8 cellular contexts compared by ENCODE assay signal in the genomic region with DNA sequence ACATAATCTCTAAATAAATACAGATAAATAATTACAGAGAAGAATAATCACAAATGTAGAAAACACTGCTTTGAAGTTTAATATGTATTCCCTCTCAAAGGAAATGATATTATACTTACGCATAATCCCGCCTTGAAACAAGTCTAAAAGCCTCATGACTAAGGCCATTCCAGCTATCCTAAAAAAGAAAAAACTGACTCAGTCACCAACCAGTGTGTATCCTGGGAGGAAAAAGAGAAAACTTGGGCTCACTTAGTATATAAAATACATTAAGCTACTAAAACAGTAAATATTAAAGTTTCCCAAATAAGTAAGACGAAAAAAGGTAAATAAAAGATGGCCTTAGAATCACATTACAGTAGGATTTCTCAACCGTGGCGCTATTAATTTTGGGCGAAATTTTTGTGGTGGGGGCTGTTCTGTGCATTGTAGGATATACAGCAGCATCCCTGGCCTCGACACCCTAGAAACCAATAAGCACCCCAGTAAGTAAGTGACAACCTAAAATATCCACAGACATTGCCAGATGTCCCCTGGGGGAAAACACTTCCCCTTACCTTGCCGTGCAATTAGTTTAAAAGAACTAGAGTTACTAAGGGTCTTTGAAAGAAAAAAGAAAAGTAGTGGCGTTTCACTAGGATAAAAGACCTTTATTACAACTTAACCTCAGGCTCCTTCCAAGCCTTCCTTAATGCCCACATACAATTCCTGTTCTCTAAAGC.
DNase-seq lines count a peak whose midpoint lies in the region; ATAC-seq, FAIRE-seq and TF ChIP-seq lines count a peak whose summit lies in the region.

No MANE protein-coding gene starts in this region.

- ATAC-seq in HG02678 (IDR thresholded peaks at IDR 0.05; ENCODE audit: unreplicated experiment): no peak

- FAIRE-seq in H54 (lab: Jason Lieb, UNC): no peak

- H3K79me2 ChIP-seq in KMS-11 (ENCODE audit: insufficient read depth, low read depth): peaks cover 61% of the 10 kb centered on the region

- no peaks in the 10 kb centered on the region for H3K9me3 ChIP-seq in muscle layer of duodenum (ENCODE audit: control insufficient read depth in 1 of 2, low read length in 2 of 2)

- H3K4me3 ChIP-seq in KMS-11 (IDR thresholded peaks at IDR 0.05; ENCODE audit: insufficient read depth, low read depth, low read length) (no peak overlapping the region), choroid plexus epithelial cell (ENCODE audit: low read depth, low read length) (peak overlapping the region; percentile 100), muscle layer of duodenum (ENCODE audit: low read depth in 1 of 2, low read length in 2 of 2) (peak overlapping the region; percentile 94 to 98)

- TF ChIP-seq CTCF in KMS-11 (conservative IDR thresholded peaks at IDR 0.05; ENCODE audit: low read depth, low read length) (no peak), choroid plexus epithelial cell (conservative IDR thresholded peaks at IDR 0.05; ENCODE audit: low read depth, low read length) (no peak)

- TF ChIP-seq POLR2A in H54 (IDR thresholded peaks at IDR 0.05; ENCODE audit: low read depth, low read length): no peak

- H3K27me3 ChIP-seq in KMS-11 (ENCODE audit: insufficient read depth, low read depth): no peaks in the 10 kb centered on the region
- no peaks in the 10 kb centered on the region for H3K27me3 ChIP-seq in muscle layer of duodenum (ENCODE audit: low read depth, low read length)

- H3K36me3 ChIP-seq in KMS-11 (ENCODE audit: insufficient read depth) (peaks cover 25% of the 10 kb centered on the region; the same call in 1 of the 2 replicates), muscle layer of duodenum (ENCODE audit: control insufficient read depth in 1 of 2, insufficient read depth in 2 of 2, low read length in 2 of 2) (peaks cover 26 to 56% of the 10 kb centered on the region in 2 donors)

- H3K9ac ChIP-seq in KMS-11: peak overlapping the region; percentile 99

- peak overlapping the region; percentile 83 for H3K4me2 ChIP-seq in KMS-11

- DNase-seq in AG08395 (ENCODE audit: low spot score) (peak; percentile 10), choroid plexus epithelial cell (ENCODE audit: low read depth) (peak; percentile 19), anterior cingulate cortex (lab: John Stamatoyannopoulos, UW) (no peak), NCI-H1105 (lab: John Stamatoyannopoulos, UW) (no peak), H54 (ENCODE audit: insufficient read length, low spot score) (no peak)

- H3K4me1 ChIP-seq in KMS-11 (ENCODE audit: low read depth, poor library complexity, severe bottlenecking) (peaks cover 35% of the 10 kb centered on the region), muscle layer of duodenum (ENCODE audit: control insufficient read depth in 1 of 2, insufficient read depth in 2 of 2, low read length in 2 of 2) (peaks cover 0 to 13% of the 10 kb centered on the region in 2 donors)

- H3K27ac ChIP-seq in KMS-11 (peak overlapping the region; percentile 98), muscle layer of duodenum (ENCODE audit: low read length) (peak overlapping the region; percentile 99)

- H4K20me1 ChIP-seq in KMS-11 (ENCODE audit: insufficient read depth): peaks cover 2% of the 10 kb centered on the region; the same call in 1 of the 2 replicates

- no peak overlapping the region for H2AFZ ChIP-seq in KMS-11 (ENCODE audit: low read depth)

Comparison
In these comparisons a context has a peak if more than half of its experiments do, and no peak if none do; other contexts are left out.
1. DNase-seq: peak in AG08395 (single experiment) and choroid plexus epithelial cell (single experiment); none in anterior cingulate cortex (0 of 58), NCI-H1105 (single experiment) and H54 (single experiment).